Comparison of ENCODE assay signal across 18 cellular contexts in genomic region chr1:70961374-70961773, GRCh38.
"Had no signal": no experiment of that assay in that cellular context is flagged by ENCODE, and none has a peak within 500 bp of the region (broad histone marks: within the 10 kb centered on the region; RNA-seq: fewer than 3 reads in every experiment).

No MANE protein-coding gene starts in this region.

- H3K9me3 ChIP-seq: esophagus squamous epithelium, neutrophil, stomach, thoracic aorta, transverse colon had no signal

- ATAC-seq: effector memory CD8-positive, alpha-beta T cell; foreskin keratinocyte; left colon had no signal

- H3K27me3 ChIP-seq: esophagus squamous epithelium, foreskin keratinocyte, hepatocyte, neutrophil, stomach, transverse colon had no signal

- H3K36me3 ChIP-seq: esophagus squamous epithelium, neutrophil, stomach, thoracic aorta, transverse colon had no signal

- H3K4me3 ChIP-seq: esophagus squamous epithelium, hepatocyte, stomach, thoracic aorta, transverse colon had no signal

- DNase-seq: effector memory CD8-positive, alpha-beta T cell; esophagus squamous epithelium; head of caudate nucleus; left colon; mesendoderm; naive B cell; posterior cingulate gyrus; small intestine; stimulated activated CD4-positive, alpha-beta T cell treated with anti-CD3 and anti-CD28 coated beads, Interleukin-12 subunit alpha, Interleukin-12 subunit beta, amount 100 ng/mL, for 4 hours; stimulated activated naive CD4-positive, alpha-beta T cell; stomach; substantia nigra; transverse colon had no signal

- H3K4me1 ChIP-seq: esophagus squamous epithelium, foreskin keratinocyte, stomach, transverse colon had no signal

- H3K27ac ChIP-seq: epithelial cell of prostate, esophagus squamous epithelium, foreskin keratinocyte, hepatocyte, neutrophil, stomach, thoracic aorta, transverse colon had no signal
